ENCODE assay signal across 11 cellular contexts in the genomic region with DNA sequence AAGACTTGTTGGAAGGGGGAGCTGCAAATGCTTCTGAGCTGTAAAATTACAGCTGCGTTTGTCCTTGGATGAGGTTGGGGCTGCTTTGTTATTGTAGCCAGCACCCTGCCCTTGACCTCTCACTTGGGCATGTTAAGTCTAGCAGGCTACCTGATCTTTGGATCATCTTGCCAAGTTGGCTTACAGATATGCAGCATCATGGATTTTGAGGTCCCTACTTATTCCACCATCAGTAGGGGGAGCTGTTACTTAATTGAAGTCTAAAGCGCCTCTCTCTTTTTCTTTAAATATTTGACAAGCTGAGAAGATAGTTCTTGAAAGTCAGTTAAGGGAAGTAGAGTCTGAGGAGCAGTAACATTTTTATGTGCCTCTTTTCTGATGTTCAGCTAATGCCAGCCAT.
DNase-seq lines count a peak whose midpoint lies in the region; ATAC-seq, FAIRE-seq and TF ChIP-seq lines count a peak whose summit lies in the region.
"Had no signal": no experiment of that assay in that cellular context is flagged by ENCODE, and none has a peak within 500 bp of the region (broad histone marks: within the 10 kb centered on the region; RNA-seq: fewer than 3 reads in every experiment).

No MANE protein-coding gene starts in this region.

- H3K36me3 ChIP-seq in GM06990 (ENCODE audit: control insufficient read depth, insufficient read depth, low read length) (no peaks in the 10 kb centered on the region), bronchial epithelial cell (ENCODE audit: control insufficient read depth, insufficient read depth, low read length) (no peaks in the 10 kb centered on the region)
- H3K36me3 ChIP-seq: ovary, vagina had no signal

- H3K27me3 ChIP-seq in GM06990 (replicated peaks; ENCODE audit: control insufficient read depth, insufficient read depth, low read length) (no peaks in the 10 kb centered on the region), bronchial epithelial cell (ENCODE audit: control insufficient read depth, insufficient read depth, low read length) (no peaks in the 10 kb centered on the region)
- H3K27me3 ChIP-seq: ovary, vagina had no signal

- DNase-seq in GM06990 (ENCODE audit: extremely low read depth, insufficient read length): no peak
- DNase-seq in MV-4-11 (lab: John Stamatoyannopoulos, UW): peak; percentile 59
- DNase-seq in bronchial epithelial cell (ENCODE audit: low read depth): peak; percentile 63
- no peak for DNase-seq in 8988T
- DNase-seq in Ammon's horn (ENCODE audit: low spot score): no peak
- DNase-seq in ecto neural progenitor cell (ENCODE audit: low spot score): no peak
- DNase-seq: NCI-H510A treated with DMSO at 0.1 percent for 48 hours had no signal

- peak overlapping the region; percentile 12 to 84 (median 48) for H3K27ac Mint-ChIP-seq in nephron

- peaks cover 11% of the 10 kb centered on the region for H3K4me1 Mint-ChIP-seq in nephron

- no peaks in the 10 kb centered on the region for H3K27me3 Mint-ChIP-seq in nephron (ENCODE audit: low read depth)

- peak; percentile 48 for TF ChIP-seq CTCF in GM06990 (IDR thresholded peaks at IDR 0.05; ENCODE audit: insufficient read depth, low read length, poor library complexity, severe bottlenecking)
- TF ChIP-seq CTCF in bronchial epithelial cell (IDR thresholded peaks at IDR 0.05; ENCODE audit: insufficient read depth, low read length, severe bottlenecking): peak; percentile 59
- peak; percentile 37 to 57 (median 48) for TF ChIP-seq CTCF in nephron (IDR thresholded peaks at IDR 0.05; ENCODE audit: unreplicated experiment in 3 of 3)

- H3K4me3 ChIP-seq in GM06990 (replicated peaks; ENCODE audit: low read depth, low read length): no peak overlapping the region
- H3K4me3 ChIP-seq in bronchial epithelial cell (ENCODE audit: low read depth, low read length): no peak overlapping the region
- H3K4me3 ChIP-seq: ovary, vagina had no signal

- H3K4me3 Mint-ChIP-seq in nephron: no peak overlapping the region

- peaks cover 4% of the 10 kb centered on the region for H3K36me3 Mint-ChIP-seq in nephron (ENCODE audit: low read depth)

- no peak for ATAC-seq in GM18867 (IDR thresholded peaks at IDR 0.05; ENCODE audit: unreplicated experiment)

- no peak for FAIRE-seq in bronchial epithelial cell (lab: Jason Lieb, UNC)

- peaks cover 10% of the 10 kb centered on the region for H3K9me3 Mint-ChIP-seq in nephron

Comparison
In these comparisons a context has a peak if more than half of its experiments do, and no peak if none do; other contexts are left out.
1. DNase-seq: peak in MV-4-11 (single experiment) and bronchial epithelial cell (single experiment); none in GM06990 (single experiment), 8988T (single experiment), Ammon's horn (single experiment) and ecto neural progenitor cell (single experiment).
2. Peak in every context shown above with its lines, with median percentiles within 50 percentile points of each other: CTCF ChIP-seq.